In genomic region chr10:124389613-124390361, GRCh38 we compare ENCODE assay signal across 8 cellular contexts. TPM values are rescaled to one million over a fixed set of nuclear protein-coding genes. Genes with fewer than 3 reads are reported as not detected.
DNase-seq lines count a peak whose midpoint lies in the region; ATAC-seq and TF ChIP-seq lines count a peak whose summit lies in the region.

No MANE protein-coding gene starts in this region.

- H3K4me1 ChIP-seq in stomach (peaks cover 6 to 15% (median 12%) of the 10 kb centered on the region in 4 donors), adrenal gland (replicated peaks in 1 of 2) (peaks cover 5 to 8% of the 10 kb centered on the region in 2 donors)

- H3K9me2 ChIP-seq in SU-DHL-6 (replicated peaks; ENCODE audit: insufficient read depth, low read length): no peaks in the 10 kb centered on the region

- no peak overlapping the region for H3K27ac ChIP-seq in SU-DHL-6 (ENCODE audit: low read depth, low read length)
- peak overlapping the region in 2 of 5 donors; percentile 19 to 68 for H3K27ac ChIP-seq in stomach
- no peak overlapping the region for H3K27ac ChIP-seq in adrenal gland

- peaks cover 4% of the 10 kb centered on the region for H3K9me3 Mint-ChIP-seq in activated CD4-positive, alpha-beta memory T cell treated with anti-CD3 and anti-CD28 coated beads for 36 hours
- no peaks in the 10 kb centered on the region for H3K9me3 Mint-ChIP-seq in activated CD4-positive, alpha-beta memory T cell treated with anti-CD3 and anti-CD28 coated beads, Interleukin-2, amount 10 ng/mL, durations not matched to agents 7 days and 5 days

- no peak for TF ChIP-seq EP300 in stomach (IDR thresholded peaks at IDR 0.05)

- peak overlapping the region; percentile 27; the same call in 1 of the 2 replicates for H3K9ac ChIP-seq in SU-DHL-6 (ENCODE audit: low read length)

- no peaks in the 10 kb centered on the region for H3K27me3 Mint-ChIP-seq in activated CD4-positive, alpha-beta memory T cell treated with anti-CD3 and anti-CD28 coated beads for 36 hours
- H3K27me3 Mint-ChIP-seq in activated CD4-positive, alpha-beta memory T cell treated with anti-CD3 and anti-CD28 coated beads, Interleukin-2, amount 10 ng/mL, durations not matched to agents 7 days and 5 days: no peaks in the 10 kb centered on the region

- no peak overlapping the region for H3K27ac Mint-ChIP-seq in activated CD4-positive, alpha-beta memory T cell treated with anti-CD3 and anti-CD28 coated beads for 36 hours
- H3K27ac Mint-ChIP-seq in activated CD4-positive, alpha-beta memory T cell treated with anti-CD3 and anti-CD28 coated beads, Interleukin-2, amount 10 ng/mL, durations not matched to agents 7 days and 5 days: no peak overlapping the region

- POLR2A ChIA-PET in activated CD4-positive, alpha-beta memory T cell treated with anti-CD3 and anti-CD28 coated beads for 36 hours (lab: Charles Lee): no interaction called here
- POLR2A ChIA-PET in activated CD4-positive, alpha-beta memory T cell treated with anti-CD3 and anti-CD28 coated beads, Interleukin-2, amount 10 ng/mL, durations not matched to agents 7 days and 5 days (lab: Charles Lee): interaction anchor here (1.6 kb wide), 1 partner anchor 395 kb away, joined by 5 read pairs; no protein-coding TSS in a partner anchor

- TF ChIP-seq CTCF in SU-DHL-6 (IDR thresholded peaks at IDR 0.05; ENCODE audit: insufficient read depth, low read length, poor library complexity, severe bottlenecking): no peak
- TF ChIP-seq CTCF in stomach (IDR thresholded peaks at IDR 0.05): peak in 2 of 7 experiments; percentile 2 to 43
- peak in 2 of 6 experiments; percentile 13 to 14 for TF ChIP-seq CTCF in adrenal gland (IDR thresholded peaks at IDR 0.05)

- H4K20me1 ChIP-seq in SU-DHL-6 (ENCODE audit: low read depth, low read length): no peaks in the 10 kb centered on the region

- no peak overlapping the region for H3K4me3 Mint-ChIP-seq in activated CD4-positive, alpha-beta memory T cell treated with anti-CD3 and anti-CD28 coated beads for 36 hours
- no peak overlapping the region for H3K4me3 Mint-ChIP-seq in activated CD4-positive, alpha-beta memory T cell treated with anti-CD3 and anti-CD28 coated beads, Interleukin-2, amount 10 ng/mL, durations not matched to agents 7 days and 5 days

- no peaks in the 10 kb centered on the region for H3K36me3 Mint-ChIP-seq in activated CD4-positive, alpha-beta memory T cell treated with anti-CD3 and anti-CD28 coated beads for 36 hours
- no peaks in the 10 kb centered on the region for H3K36me3 Mint-ChIP-seq in activated CD4-positive, alpha-beta memory T cell treated with anti-CD3 and anti-CD28 coated beads, Interleukin-2, amount 10 ng/mL, durations not matched to agents 7 days and 5 days (ENCODE audit: low read depth)

- H3K27me3 ChIP-seq in SU-DHL-6 (ENCODE audit: low read length) (no peaks in the 10 kb centered on the region), stomach (peaks cover 0 to 6% (median 0%) of the 10 kb centered on the region in 3 donors), adrenal gland (no peaks in the 10 kb centered on the region)

- ATAC-seq in left lobe of liver: peak; percentile 65

- H3K4me3 ChIP-seq in SU-DHL-6 (ENCODE audit: insufficient read depth, low read length, poor library complexity, severe bottlenecking) (no peak overlapping the region), stomach (peak overlapping the region; percentile 46 to 58 (median 50)), adrenal gland (peak overlapping the region in 1 of 4 donors; percentile 50)

- H3K36me3 ChIP-seq in SU-DHL-6 (ENCODE audit: low read length) (no peaks in the 10 kb centered on the region), stomach (no peaks in the 10 kb centered on the region), adrenal gland (replicated peaks in 1 of 2) (no peaks in the 10 kb centered on the region)

- peak overlapping the region; percentile 51 for H3K4me2 ChIP-seq in SU-DHL-6 (ENCODE audit: low read depth, low read length, poor library complexity, severe bottlenecking)

- H3K79me2 ChIP-seq in SU-DHL-6 (ENCODE audit: insufficient read depth, low read length): no peaks in the 10 kb centered on the region

- CTCF ChIA-PET in activated CD4-positive, alpha-beta memory T cell treated with anti-CD3 and anti-CD28 coated beads for 36 hours (lab: Charles Lee): interaction anchor here (0.8 to 8.5 kb wide), 36 partner anchors 9 to 1382 kb away, joined by 3 to 241 read pairs (median 5); partner anchors contain the start of genes CHST15 and OAT
- CTCF ChIA-PET in activated CD4-positive, alpha-beta memory T cell treated with anti-CD3 and anti-CD28 coated beads, Interleukin-2, amount 10 ng/mL, durations not matched to agents 7 days and 5 days (lab: Charles Lee): interaction anchor here (0.6 to 4.6 kb wide), 34 partner anchors 9 to 801 kb away, joined by 3 to 164 read pairs (median 4); partner anchors contain the start of genes LHPP and OAT

- 71 to 75% (median 73%) methylated on average over 22 to 26 of the region's 26 CpGs for WGBS in stomach, 5 donors
- WGBS in adrenal gland, 4 donors: 58 to 71% (median 65%) methylated on average over 14 to 26 of the region's 26 CpGs

- no peaks in the 10 kb centered on the region for H3K9me3 ChIP-seq in SU-DHL-6 (ENCODE audit: insufficient read depth, low read length)
- H3K9me3 ChIP-seq in stomach: no peaks in the 10 kb centered on the region
- H3K9me3 ChIP-seq in adrenal gland (replicated peaks in 1 of 3): no peaks in the 10 kb centered on the region

- TF ChIP-seq POLR2A in stomach (IDR thresholded peaks at IDR 0.05) (no peak), adrenal gland (IDR thresholded peaks at IDR 0.05) (no peak)

- no peaks in the 10 kb centered on the region for H3F3A ChIP-seq in SU-DHL-6 (ENCODE audit: insufficient read depth)

- intact Hi-C loops in activated CD4-positive, alpha-beta memory T cell treated with anti-CD3 and anti-CD28 coated beads for 36 hours (cut with micrococcal nuclease): loop anchor here (1.0 to 10.0 kb wide), 3 partner anchors 95 to 805 kb away; no protein-coding TSS in a partner anchor
- intact Hi-C loops in stomach (cut with DNase I; ENCODE audit: low total_unique reads): loop anchor here (2.0 to 10.0 kb wide), 2 partner anchors 395 to 805 kb away; no protein-coding TSS in a partner anchor
- intact Hi-C loops in adrenal gland (cut with DNase I): loop anchor here (2.0 to 10.0 kb wide), 3 partner anchors 295 to 805 kb away; partner anchors contain the start of gene CHST15 (in 1 of the 2)

- H2AFZ ChIP-seq in SU-DHL-6 (ENCODE audit: low read depth, low read length, severe bottlenecking): peak overlapping the region; percentile 96

- peaks cover 3% of the 10 kb centered on the region for H3K4me1 Mint-ChIP-seq in activated CD4-positive, alpha-beta memory T cell treated with anti-CD3 and anti-CD28 coated beads for 36 hours (ENCODE audit: low read depth)
- peaks cover 1% of the 10 kb centered on the region for H3K4me1 Mint-ChIP-seq in activated CD4-positive, alpha-beta memory T cell treated with anti-CD3 and anti-CD28 coated beads, Interleukin-2, amount 10 ng/mL, durations not matched to agents 7 days and 5 days

- peak; percentile 15 for DNase-seq in activated CD4-positive, alpha-beta memory T cell treated with anti-CD3 and anti-CD28 coated beads for 36 hours
- no peak for DNase-seq in activated CD4-positive, alpha-beta memory T cell treated with anti-CD3 and anti-CD28 coated beads, Interleukin-2, amount 10 ng/mL, durations not matched to agents 7 days and 5 days
- DNase-seq in left lobe of liver (ENCODE audit: low spot score) (peak; percentile 72), stomach (no peak), C1 segment of cervical spinal cord (lab: John Stamatoyannopoulos, UW) (no peak), adrenal gland (no peak)
- DNase-seq in stimulated activated CD4-positive, alpha-beta T cell treated with anti-CD3 and anti-CD28 coated beads, Interleukin-4, amount 100 ng/mL, for 24 hours: no peak

RNA-seq across cellular contexts. Expression of gene OAT, which starts 28.9 kb away (rescaled TPM):
- 10 to 100 TPM; 34.6 to 38.1 TPM for total RNA-seq in activated CD4-positive, alpha-beta memory T cell treated with anti-CD3 and anti-CD28 coated beads for 36 hours
- total RNA-seq in activated CD4-positive, alpha-beta memory T cell treated with anti-CD3 and anti-CD28 coated beads, Interleukin-2, amount 10 ng/mL, durations not matched to agents 7 days and 5 days: 10 to 100 TPM; 20.7 to 21.3 TPM
- total RNA-seq in left lobe of liver (42.7 TPM), stomach (100 to 1,000 TPM in 1 of 5 donors, 10 to 100 TPM in 4; 26.1 to 243 (median 75.0) TPM), adrenal gland (100 to 1,000 TPM; 134 to 244 (median 180) TPM)
- polyA plus RNA-seq in stomach (10 to 100 TPM; 63.6 to 94.9 (median 63.8) TPM), adrenal gland (100 to 1,000 TPM in 1 of 3 donors, 10 to 100 TPM in 2; 39.7 to 203 (median 48.9) TPM)

Comparison
In these comparisons a context has a peak if more than half of its experiments do, and no peak if none do; other contexts are left out.
1. DNase-seq: peak in activated CD4-positive, alpha-beta memory T cell treated with anti-CD3 and anti-CD28 coated beads for 36 hours (single experiment) and left lobe of liver (single experiment); none in activated CD4-positive, alpha-beta memory T cell treated with anti-CD3 and anti-CD28 coated beads, Interleukin-2, amount 10 ng/mL, durations not matched to agents 7 days and 5 days (single experiment), stomach (single experiment), C1 segment of cervical spinal cord (0 of 14), stimulated activated CD4-positive, alpha-beta T cell treated with anti-CD3 and anti-CD28 coated beads, Interleukin-4, amount 100 ng/mL, for 24 hours (single experiment) and adrenal gland (0 of 7).